In the genomic region with DNA sequence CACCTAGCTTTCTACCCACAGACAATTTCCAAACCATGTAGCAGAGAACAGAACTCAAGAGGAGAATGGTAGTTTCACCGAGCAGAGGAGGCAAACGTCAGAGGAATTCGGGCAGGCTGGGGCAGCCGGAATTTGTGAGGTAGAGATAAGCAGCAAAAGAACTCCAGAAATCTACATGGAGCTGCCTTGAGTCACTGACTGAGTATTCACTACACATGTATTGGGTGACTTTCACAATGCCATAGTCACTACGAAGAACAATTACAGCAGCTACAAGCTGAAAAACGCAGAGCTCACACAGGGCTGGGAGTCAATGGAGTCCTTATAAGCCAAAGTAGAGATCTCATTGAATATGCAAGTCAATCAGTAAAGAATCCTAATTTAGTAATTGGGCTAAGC, we compare ENCODE assay signal across 8 cellular contexts. TPM values are rescaled to one million over a fixed set of nuclear protein-coding genes. Genes with fewer than 3 reads are reported as not detected.
A peak's percentile ranks its signal among the peaks of the same experiment; 100 is the strongest.
DNase-seq lines count a peak whose midpoint lies in the region; ATAC-seq, FAIRE-seq and TF ChIP-seq lines count a peak whose summit lies in the region.

No MANE protein-coding gene starts in this region.

- WGBS in aorta, 2 donors = 5 to 9% methylated on average over 6 of the region's 6 CpGs
- WGBS in tibial nerve, 2 donors = 49 to 54% methylated on average over 6 of the region's 6 CpGs

- H3K9me3 ChIP-seq in breast epithelium (no peaks in the 10 kb centered on the region), aorta (ENCODE audit: control insufficient read depth, low read length) (no peaks in the 10 kb centered on the region), tibial nerve (no peaks in the 10 kb centered on the region)

- peak overlapping the region; percentile 67 for H3K4me3 Mint-ChIP-seq in MCF 10A (ENCODE audit: unreplicated experiment)

- H3K4me3 ChIP-seq in breast epithelium (no peak overlapping the region), bronchial epithelial cell (ENCODE audit: low read depth, low read length) (no peak overlapping the region), aorta (ENCODE audit: low read length in 2 of 2) (no peak overlapping the region), tibial nerve (no peak overlapping the region)

- TF ChIP-seq POLR2A in breast epithelium (IDR thresholded peaks at IDR 0.05) (no peak), tibial nerve (IDR thresholded peaks at IDR 0.05) (no peak)

- no peak for TF ChIP-seq CTCF in MCF 10A (IDR thresholded peaks at IDR 0.05; ENCODE audit: unreplicated experiment)
- no peak for TF ChIP-seq CTCF in breast epithelium (IDR thresholded peaks at IDR 0.05)
- no peak for TF ChIP-seq CTCF in bronchial epithelial cell (IDR thresholded peaks at IDR 0.05; ENCODE audit: insufficient read depth, low read length, severe bottlenecking)
- no peak for TF ChIP-seq CTCF in tibial nerve (IDR thresholded peaks at IDR 0.05)

- H3K36me3 ChIP-seq in breast epithelium = no peaks in the 10 kb centered on the region
- no peaks in the 10 kb centered on the region for H3K36me3 ChIP-seq in bronchial epithelial cell (ENCODE audit: control insufficient read depth, insufficient read depth, low read length)
- no peaks in the 10 kb centered on the region for H3K36me3 ChIP-seq in aorta (ENCODE audit: control insufficient read depth in 1 of 2, insufficient read depth in 2 of 2, low read length in 1 of 2)
- no peaks in the 10 kb centered on the region for H3K36me3 ChIP-seq in tibial nerve

- CTCF ChIA-PET in MCF 10A (lab: Yijun Ruan, JAX) = interaction anchor here (0.7 to 3.6 kb wide), 6 partner anchors 8 to 43 kb away, joined by 3 to 34 read pairs (median 6); partner anchors contain the start of gene ATMIN

- TF ChIP-seq EP300 in tibial nerve (IDR thresholded peaks at IDR 0.05) = no peak

- peak; percentile 67 for DNase-seq in MCF 10A (ENCODE audit: unreplicated experiment)
- DNase-seq in breast epithelium (ENCODE audit: low spot score in 2 of 2) = no peak
- DNase-seq in bronchial epithelial cell (ENCODE audit: low read depth) = peak; percentile 95
- DNase-seq in islet precursor cell = peak; percentile 94
- no peak for DNase-seq in aorta
- no peak for DNase-seq in posterior vena cava (ENCODE audit: low spot score)
- no peak for DNase-seq in tibial nerve (ENCODE audit: low spot score in 2 of 2)

- ATAC-seq in aorta (ENCODE audit: low FRiP score) (peak; percentile 15), HG03442 (IDR thresholded peaks at IDR 0.05; ENCODE audit: unreplicated experiment) (no peak)

- H3K27ac Mint-ChIP-seq in MCF 10A (ENCODE audit: low read depth, unreplicated experiment) = peak overlapping the region; percentile 92

- no peaks in the 10 kb centered on the region for H3K27me3 Mint-ChIP-seq in MCF 10A (ENCODE audit: insufficient read depth, unreplicated experiment)

- H3K27me3 ChIP-seq in breast epithelium = no peaks in the 10 kb centered on the region
- H3K27me3 ChIP-seq in bronchial epithelial cell (ENCODE audit: control insufficient read depth, insufficient read depth, low read length) = no peaks in the 10 kb centered on the region
- no peaks in the 10 kb centered on the region for H3K27me3 ChIP-seq in aorta (ENCODE audit: control insufficient read depth in 1 of 2, insufficient read depth in 2 of 2, low read length in 1 of 2)
- no peaks in the 10 kb centered on the region for H3K27me3 ChIP-seq in tibial nerve

- intact Hi-C loops in MCF 10A (cut with micrococcal nuclease) = no loop called here
- intact Hi-C loops in breast epithelium (cut with DNase I; ENCODE audit: low total_unique reads) = no loop called here
- intact Hi-C loops in aorta (cut with DNase I) = no loop called here
- intact Hi-C loops in posterior vena cava (cut with DNase I) = no loop called here

- H3K9me3 Mint-ChIP-seq in MCF 10A (ENCODE audit: unreplicated experiment) = no peaks in the 10 kb centered on the region

- FAIRE-seq in bronchial epithelial cell (lab: Jason Lieb, UNC) = no peak

- POLR2A ChIA-PET in MCF 10A (lab: Yijun Ruan, JAX) = interaction anchor here (0.6 to 3.3 kb wide), 13 partner anchors 9 to 1944 kb away, joined by 3 to 64 read pairs (median 3); partner anchors contain the start of genes ATMIN, CENPN, CMC2 and GAN

- H3K4me1 Mint-ChIP-seq in MCF 10A (ENCODE audit: insufficient read depth, unreplicated experiment) = peaks cover 23% of the 10 kb centered on the region

- no TSS peak for BruUV-seq in MCF 10A (replicated peaks; lab: Mats Ljungman, UMichigan)

- H3K4me1 ChIP-seq in breast epithelium (no peaks in the 10 kb centered on the region), aorta (ENCODE audit: control insufficient read depth in 1 of 2, insufficient read depth in 2 of 2, low read length in 2 of 2) (peaks cover 0 to 2% of the 10 kb centered on the region in 2 donors), tibial nerve (peaks cover 0 to 12% (median 2%) of the 10 kb centered on the region in 4 donors)

- H3K36me3 Mint-ChIP-seq in MCF 10A (ENCODE audit: insufficient read depth, unreplicated experiment) = peaks cover 11% of the 10 kb centered on the region

- H3K27ac ChIP-seq in breast epithelium (no peak overlapping the region), aorta (ENCODE audit: low read depth in 1 of 2, low read length in 2 of 2) (peak overlapping the region in 1 of 2 donors; percentile 54), tibial nerve (peak overlapping the region in 2 of 4 donors; percentile 41 to 77)

RNA-seq across cellular contexts. Expression of gene CMC2, which starts 13.4 kb away (rescaled TPM):
- total RNA-seq in MCF 10A (2022) (83.0 and 102 TPM in 2 replicates), breast epithelium (10 to 100 TPM; 27.5 to 38.5 (median 31.5) TPM), bronchial epithelial cell (25.0 and 72.2 TPM in 2 replicates), aorta (10 to 100 TPM; 33.0 to 33.2 TPM), posterior vena cava (10 to 100 TPM; 34.8 to 46.1 TPM), tibial nerve (10 to 100 TPM; 20.0 to 38.7 (median 35.2) TPM)
- 100 to 1,000 TPM in 1 of 2 donors, 10 to 100 TPM in 1; 31.3 to 108 TPM for polyA plus RNA-seq in aorta

RNA-seq across cellular contexts. Expression of gene CENPN, which starts 13.7 kb away (rescaled TPM):
- total RNA-seq in MCF 10A (2022) = 29.5 and 38.4 TPM in 2 replicates
- total RNA-seq in breast epithelium = 1 to 10 TPM; 3.9 to 9.7 (median 8.2) TPM
- total RNA-seq in bronchial epithelial cell = 3.9 and 8.6 TPM in 2 replicates
- total RNA-seq in aorta = 1 to 10 TPM; 4.4 to 5.3 TPM
- polyA plus RNA-seq in aorta = 1 to 10 TPM; 5.5 to 7.0 TPM
- 1 to 10 TPM; 4.2 to 6.4 TPM for total RNA-seq in posterior vena cava
- 1 to 10 TPM; 1.8 to 8.1 (median 4.2) TPM for total RNA-seq in tibial nerve

RNA-seq across cellular contexts. Expression of gene ATMIN, which starts 42.4 kb away (rescaled TPM):
- total RNA-seq in MCF 10A (2022) (33.8 and 39.1 TPM in 2 replicates), breast epithelium (10 to 100 TPM; 37.4 to 54.9 (median 42.6) TPM), bronchial epithelial cell (41.3 and 42.5 TPM in 2 replicates), aorta (10 to 100 TPM; 26.1 to 29.1 TPM), posterior vena cava (10 to 100 TPM; 24.8 to 27.3 TPM), tibial nerve (10 to 100 TPM; 16.2 to 31.2 (median 24.4) TPM)
- polyA plus RNA-seq in aorta = 10 to 100 TPM in 1 of 2 donors, 1 to 10 TPM in 1; 9.4 to 10.4 TPM

Comparison
In these comparisons a context has a peak if more than half of its experiments do, and no peak if none do; other contexts are left out.
1. DNase-seq: peak in MCF 10A (single experiment), bronchial epithelial cell (single experiment) and islet precursor cell (single experiment); none in breast epithelium (0 of 2), aorta (0 of 2), posterior vena cava (single experiment) and tibial nerve (0 of 2).